24 cellular contexts compared by ENCODE assay signal in genomic region chr9:111831371-111832108, GRCh38. TPM values are rescaled to one million over a fixed set of nuclear protein-coding genes. Genes with fewer than 3 reads are reported as not detected.
"Had no signal": no experiment of that assay in that cellular context is flagged by ENCODE, and none has a peak within 500 bp of the region (broad histone marks: within the 10 kb centered on the region; RNA-seq: fewer than 3 reads in every experiment).

No MANE protein-coding gene starts in this region.

- DNase-seq: activated CD4-positive, alpha-beta memory T cell treated with anti-CD3 and anti-CD28 coated beads for 36 hours; activated CD4-positive, alpha-beta T cell treated with anti-CD3 and anti-CD28 coated beads for 4 hours; activated naive CD4-positive, alpha-beta T cell; aorta; effector CD8-positive, alpha-beta T cell; foreskin fibroblast; glutamatergic neuron; hypothalamus; left lung; midbrain; stimulated activated CD4-positive, alpha-beta T cell treated with anti-CD3 and anti-CD28 coated beads, Interleukin-2, amount 100 ng/mL, for 24 hours; stimulated activated naive CD4-positive, alpha-beta T cell treated with Interleukin-2 at 50 U/mL for 16 hours; tibial artery had no signal

- H3K27ac Mint-ChIP-seq: activated CD4-positive, alpha-beta memory T cell treated with anti-CD3 and anti-CD28 coated beads for 36 hours; dendritic cell treated with granulocyte-macrophage colony-stimulating factor and Interleukin-4, amounts not matched to agents 40 ng/mL and 50 ng/mL, for 4 days; nephron had no signal

- H3K27me3 ChIP-seq: breast epithelium, left lung, tibial artery had no signal

- H3K36me3 ChIP-seq: breast epithelium, left lung, tibial artery had no signal

- H3K4me3 Mint-ChIP-seq: activated CD4-positive, alpha-beta memory T cell treated with anti-CD3 and anti-CD28 coated beads for 36 hours; dendritic cell treated with granulocyte-macrophage colony-stimulating factor and Interleukin-4, amounts not matched to agents 40 ng/mL and 50 ng/mL, for 4 days; nephron had no signal

- H3K4me1 Mint-ChIP-seq: nephron had no signal

- H3K4me3 ChIP-seq: breast epithelium, left lung, tibial artery had no signal

- ATAC-seq: left lung had no signal

- FAIRE-seq: endothelial cell of umbilical vein, TTC549 had no signal

- H3K36me3 Mint-ChIP-seq: activated CD4-positive, alpha-beta memory T cell treated with anti-CD3 and anti-CD28 coated beads for 36 hours had no signal

- H3K9me3 Mint-ChIP-seq: activated CD4-positive, alpha-beta memory T cell treated with anti-CD3 and anti-CD28 coated beads for 36 hours; dendritic cell treated with granulocyte-macrophage colony-stimulating factor and Interleukin-4, amounts not matched to agents 40 ng/mL and 50 ng/mL, for 4 days; nephron had no signal

RNA-seq across cellular contexts. Expression of gene SHOC1, which starts 36.8 kb away (rescaled TPM):
- total RNA-seq: activated CD4-positive, alpha-beta memory T cell treated with anti-CD3 and anti-CD28 coated beads for 36 hours; cerebellum; endothelial cell of umbilical vein; kidney epithelial cell; lung microvascular endothelial cell; subcutaneous adipose tissue; T-helper 2 cell treated with Interferon-gamma antibody and Interleukin-4, amounts not matched to agents 100 ng/mL and 5 ng/mL, for 36 hours; urinary bladder had no signal
